Comparison of ENCODE assay signal across 23 cellular contexts in genomic region chr10:101126684-101127628, GRCh38. TPM values are rescaled to one million over a fixed set of nuclear protein-coding genes. Genes with fewer than 3 reads are reported as not detected.
"Had no signal": no experiment of that assay in that cellular context is flagged by ENCODE, and none has a peak within 500 bp of the region (broad histone marks: within the 10 kb centered on the region; RNA-seq: fewer than 3 reads in every experiment).

No MANE protein-coding gene starts in this region.

- H3K9me3 ChIP-seq: MG63, SJSA1 had no signal

- H3K27ac ChIP-seq: HL-60, SJSA1, SK-N-MC had no signal

- DNase-seq: Karpas-422, KG1, MG63, NCI-H1092, NCI-H1105 treated with DMSO at 0.1 percent for 48 hours, NCI-H1417 treated with DMSO at 0.1 percent for 48 hours, NCI-H146, NCI-H187, NCI-H2029, NCI-H2081 treated with DMSO at 0.1 percent for 48 hours, NCI-H2171, NCI-H226, NCI-H446, NCI-H510A, NCI-H524 treated with DMSO at 0.1 percent for 48 hours, NCI-H69, NCI-H774, Right ventricle myocardium superior, RPMI8226, SIG-M5 had no signal

- H3K4me3 ChIP-seq: MG63, SJSA1, SK-N-MC had no signal

- H3K36me3 ChIP-seq: MG63, SJSA1 had no signal

RNA-seq across cellular contexts. Expression of gene TLX1, which starts 4.1 kb away (rescaled TPM):
- total RNA-seq: Right ventricle myocardium superior, SJSA1 had no signal
